ENCODE assay signal across 20 cellular contexts in the genomic region with DNA sequence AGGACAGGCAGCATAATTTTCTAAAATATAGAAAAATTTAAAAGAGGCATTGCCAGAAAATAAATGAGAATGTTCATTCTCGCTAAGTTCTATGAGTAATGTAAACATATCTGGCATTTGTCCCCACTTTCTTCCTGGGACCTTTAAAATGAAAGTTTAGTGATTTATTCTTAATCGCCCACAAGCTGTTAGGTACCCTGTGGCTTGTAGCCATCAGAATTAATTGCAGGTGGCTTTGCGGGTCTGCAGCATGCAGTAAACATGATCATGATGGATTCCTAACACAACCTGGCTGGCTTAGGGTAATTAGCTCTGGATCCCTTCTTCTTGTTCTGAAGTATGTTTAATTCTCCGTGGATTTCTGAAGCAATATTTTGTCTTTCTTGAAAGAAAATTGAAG.
DNase-seq lines count a peak whose midpoint lies in the region; ATAC-seq, FAIRE-seq and TF ChIP-seq lines count a peak whose summit lies in the region.
"Had no signal": no experiment of that assay in that cellular context is flagged by ENCODE, and none has a peak within 500 bp of the region (broad histone marks: within the 10 kb centered on the region; RNA-seq: fewer than 3 reads in every experiment).

No MANE protein-coding gene starts in this region.

- peaks cover 67% of the 10 kb centered on the region for H3K79me2 ChIP-seq in keratinocyte (ENCODE audit: control insufficient read depth, insufficient read depth, low read length)

- dilution Hi-C loops in keratinocyte (cut with MboI; ENCODE audit: extremely low pct_ligation_motif_present, low sequenced_read_pairs) = no loop called here

- TF ChIP-seq CTCF in keratinocyte (optimal IDR thresholded peaks at IDR 0.05 in 1 of 3, IDR thresholded peaks at IDR 0.05 in 1 of 3, conservative IDR thresholded peaks at IDR 0.05 in 1 of 3; ENCODE audit: extremely low read depth in 1 of 3, insufficient read depth in 2 of 3, low read length in 3 of 3) (no peak), endodermal cell (conservative IDR thresholded peaks at IDR 0.05) (no peak)

- H3K27me3 ChIP-seq in adipocyte (replicated peaks; ENCODE audit: control insufficient read depth, insufficient read depth, low read length) = no peaks in the 10 kb centered on the region
- no peaks in the 10 kb centered on the region for H3K27me3 ChIP-seq in keratinocyte (ENCODE audit: control insufficient read depth, extremely low read depth, insufficient read depth, low read length)
- H3K27me3 ChIP-seq in stomach smooth muscle (ENCODE audit: control insufficient read depth in 1 of 2, insufficient read depth in 2 of 2, low read length in 2 of 2) = no peaks in the 10 kb centered on the region
- no peaks in the 10 kb centered on the region for H3K27me3 ChIP-seq in endodermal cell (ENCODE audit: control insufficient read depth, insufficient read depth, low read length, poor library complexity, severe bottlenecking)
- H3K27me3 ChIP-seq: MG63, tibial artery had no signal

- H3K4me3 Mint-ChIP-seq in endodermal cell = no peak overlapping the region
- H3K4me3 Mint-ChIP-seq: activated CD4-positive, alpha-beta T cell treated with anti-CD3 and anti-CD28 coated beads, Interleukin-2, amount 10 ng/mL, durations not matched to agents 24 days and 14 days; stimulated activated memory B cell treated with anti-CD40 and anti-IgM and Interleukin-4, amounts not matched to agents 10 μg/mL and 1 μg/mL and 100 μg/mL, for 72 hours had no signal

- peaks cover 24% of the 10 kb centered on the region for H3K4me1 ChIP-seq in adipocyte (ENCODE audit: control insufficient read depth, insufficient read depth, low read length)
- H3K4me1 ChIP-seq in keratinocyte (ENCODE audit: control insufficient read depth, extremely low read depth, insufficient read depth, low read length) = peaks cover 72% of the 10 kb centered on the region
- peaks cover 4% of the 10 kb centered on the region for H3K4me1 ChIP-seq in stomach smooth muscle (ENCODE audit: control insufficient read depth, insufficient read depth, low read length)
- no peaks in the 10 kb centered on the region for H3K4me1 ChIP-seq in endodermal cell (ENCODE audit: control insufficient read depth, insufficient read depth, low read length)

- FAIRE-seq in keratinocyte (lab: Jason Lieb, UNC) = no peak
- FAIRE-seq: endometrium had no signal

- H3K27ac ChIP-seq in keratinocyte (ENCODE audit: control insufficient read depth, insufficient read depth, low read length) (peak overlapping the region; percentile 91), stomach smooth muscle (ENCODE audit: low read length) (peak overlapping the region; percentile 64), endodermal cell (ENCODE audit: low read depth, low read length) (no peak overlapping the region)
- H3K27ac ChIP-seq: 22Rv1 had no signal

- H3K9me1 ChIP-seq in keratinocyte (ENCODE audit: control insufficient read depth, extremely low read depth, insufficient read depth, low read length) = no peaks in the 10 kb centered on the region

- H3K9ac ChIP-seq in adipocyte (ENCODE audit: low read length) = no peak overlapping the region
- H3K9ac ChIP-seq in keratinocyte (ENCODE audit: control insufficient read depth, extremely low read depth, insufficient read depth, low read length) = peak overlapping the region; percentile 54
- H3K9ac ChIP-seq in stomach smooth muscle (ENCODE audit: low read length in 2 of 2) = peak overlapping the region in 1 of 2 donors; percentile 34
- no peak overlapping the region for H3K9ac ChIP-seq in endodermal cell (ENCODE audit: extremely low read depth, low read length, poor library complexity, severe bottlenecking)

- no peaks in the 10 kb centered on the region for H3K36me3 ChIP-seq in adipocyte (ENCODE audit: control insufficient read depth, insufficient read depth, low read length, severe bottlenecking)
- H3K36me3 ChIP-seq in keratinocyte (ENCODE audit: control insufficient read depth in 2 of 2, extremely low read depth in 1 of 2, insufficient read depth in 2 of 2, low read length in 2 of 2) = peaks cover 0 to 4% of the 10 kb centered on the region in 2 experiments
- H3K36me3 ChIP-seq in stomach smooth muscle (ENCODE audit: control insufficient read depth in 2 of 2, insufficient read depth in 2 of 2, low read length in 2 of 2) = no peaks in the 10 kb centered on the region
- H3K36me3 ChIP-seq in endodermal cell (ENCODE audit: control insufficient read depth, insufficient read depth, low read length) = no peaks in the 10 kb centered on the region
- H3K36me3 ChIP-seq: MG63, tibial artery had no signal

- no peak overlapping the region for H3K4me3 ChIP-seq in adipocyte (ENCODE audit: low read length)
- no peak overlapping the region for H3K4me3 ChIP-seq in keratinocyte (ENCODE audit: control insufficient read depth in 2 of 3, extremely low read depth in 1 of 3, insufficient read depth in 2 of 3, low read depth in 1 of 3, low read length in 3 of 3)
- H3K4me3 ChIP-seq in stomach smooth muscle (ENCODE audit: low read length in 2 of 2) = no peak overlapping the region
- H3K4me3 ChIP-seq in endodermal cell (ENCODE audit: low read length) = no peak overlapping the region
- H3K4me3 ChIP-seq: MG63, tibial artery had no signal

- H3K36me3 Mint-ChIP-seq in endodermal cell (ENCODE audit: low read depth) = no peaks in the 10 kb centered on the region
- H3K36me3 Mint-ChIP-seq: stimulated activated memory B cell treated with anti-CD40 and anti-IgM and Interleukin-4, amounts not matched to agents 10 μg/mL and 1 μg/mL and 100 μg/mL, for 72 hours had no signal

- H3K27ac Mint-ChIP-seq in endodermal cell = no peak overlapping the region
- H3K27ac Mint-ChIP-seq: activated CD4-positive, alpha-beta T cell treated with anti-CD3 and anti-CD28 coated beads, Interleukin-2, amount 10 ng/mL, durations not matched to agents 24 days and 14 days; stimulated activated memory B cell treated with anti-CD40 and anti-IgM and Interleukin-4, amounts not matched to agents 10 μg/mL and 1 μg/mL and 100 μg/mL, for 72 hours had no signal

- no peaks in the 10 kb centered on the region for H3K9me3 Mint-ChIP-seq in endodermal cell
- H3K9me3 Mint-ChIP-seq: activated CD4-positive, alpha-beta T cell treated with anti-CD3 and anti-CD28 coated beads, Interleukin-2, amount 10 ng/mL, durations not matched to agents 24 days and 14 days; stimulated activated memory B cell treated with anti-CD40 and anti-IgM and Interleukin-4, amounts not matched to agents 10 μg/mL and 1 μg/mL and 100 μg/mL, for 72 hours had no signal

- no peaks in the 10 kb centered on the region for H4K20me1 ChIP-seq in keratinocyte (ENCODE audit: control insufficient read depth, extremely low read depth, insufficient read depth, low read length)

- H3K4me2 ChIP-seq in keratinocyte (ENCODE audit: control insufficient read depth, extremely low read depth, insufficient read depth, low read depth, low read length) = peak overlapping the region; percentile 50

- H3K27me3 Mint-ChIP-seq in endodermal cell (ENCODE audit: insufficient read depth) = no peaks in the 10 kb centered on the region

- DNase-seq in NCI-H1417 (lab: John Stamatoyannopoulos, UW) (peak in 2 of 3 experiments; percentile 10 to 60), NCI-H1417 treated with DMSO at 0.1 percent for 48 hours (lab: John Stamatoyannopoulos, UW) (no peak), adipocyte (ENCODE audit: low read depth) (peak; percentile 40), keratinocyte (ENCODE audit: low read depth, low spot score) (no peak), endodermal cell (no peak)
- no peak for DNase-seq in NK-92 treated with Interleukin-12 subunit alpha and Interleukin-12 subunit beta, amount 100 ng/mL, for 24 hours (lab: John Stamatoyannopoulos, UW)
- DNase-seq: activated CD4-positive, alpha-beta T cell treated with anti-CD3 and anti-CD28 coated beads, Interleukin-2, amount 10 ng/mL, durations not matched to agents 24 days and 14 days; activated CD8-positive, alpha-beta memory T cell treated with anti-CD3 and anti-CD28 coated beads, Interleukin-2, amount 50 U/mL, for 4 hours; aorta; C1 segment of cervical spinal cord; MG63; NCI-H187; NCI-H510A; posterior cingulate gyrus; tibial artery had no signal

- H3K4me1 Mint-ChIP-seq in endodermal cell = no peaks in the 10 kb centered on the region
- H3K4me1 Mint-ChIP-seq: activated CD4-positive, alpha-beta T cell treated with anti-CD3 and anti-CD28 coated beads, Interleukin-2, amount 10 ng/mL, durations not matched to agents 24 days and 14 days; stimulated activated memory B cell treated with anti-CD40 and anti-IgM and Interleukin-4, amounts not matched to agents 10 μg/mL and 1 μg/mL and 100 μg/mL, for 72 hours had no signal

- H3K9me3 ChIP-seq in adipocyte (ENCODE audit: control insufficient read depth, low read length) (no peaks in the 10 kb centered on the region), keratinocyte (ENCODE audit: control insufficient read depth, low read depth, low read length) (no peaks in the 10 kb centered on the region), stomach smooth muscle (ENCODE audit: control insufficient read depth in 2 of 2, low read length in 2 of 2) (no peaks in the 10 kb centered on the region), endodermal cell (ENCODE audit: control insufficient read depth, low read length) (no peaks in the 10 kb centered on the region)
- H3K9me3 ChIP-seq: MG63, tibial artery had no signal

- H2AFZ ChIP-seq in keratinocyte (ENCODE audit: control insufficient read depth, low read length) = no peak overlapping the region

- WGBS in endodermal cell (ENCODE audit: insufficient coverage in 1 of 2, insufficient read length in 1 of 2), 2 experiments = 97 to 100% methylated on average over 4 of the region's 4 CpGs

- ATAC-seq in GM21576 (IDR thresholded peaks at IDR 0.05; ENCODE audit: unreplicated experiment) = no peak
- ATAC-seq: stimulated activated memory B cell treated with anti-CD40 and anti-IgM and Interleukin-4, amounts not matched to agents 10 μg/mL and 1 μg/mL and 100 μg/mL, for 72 hours had no signal

Comparison
In these comparisons a context has a peak if more than half of its experiments do, and no peak if none do; other contexts are left out.
1. DNase-seq: peak in NCI-H1417 (2 of 3) and adipocyte (single experiment); none in NCI-H1417 treated with DMSO at 0.1 percent for 48 hours (single experiment), keratinocyte (single experiment), NK-92 treated with Interleukin-12 subunit alpha and Interleukin-12 subunit beta, amount 100 ng/mL, for 24 hours (single experiment) and endodermal cell (single experiment).